ENCODE assay signal across 18 cellular contexts in genomic region chr1:6162773-6163172, GRCh38. TPM values are rescaled to one million over a fixed set of nuclear protein-coding genes. Genes with fewer than 3 reads are reported as not detected.
DNase-seq lines count a peak whose midpoint lies in the region; ATAC-seq and TF ChIP-seq lines count a peak whose summit lies in the region.
"Had no signal": no experiment of that assay in that cellular context is flagged by ENCODE, and none has a peak within 500 bp of the region (broad histone marks: within the 10 kb centered on the region; RNA-seq: fewer than 3 reads in every experiment).

No MANE protein-coding gene starts in this region.

- BruUV-seq in PC-3 (replicated peaks; lab: Mats Ljungman, UMichigan) (no TSS peak), OCI-LY7 (replicated peaks; lab: Mats Ljungman, UMichigan) (no TSS peak)

- DNase-seq in DMS 273 (lab: John Stamatoyannopoulos, UW; ENCODE audit: unreplicated experiment) (peak; percentile 76), DMS 273 treated with DMSO at 0.1 percent for 48 hours (lab: John Stamatoyannopoulos, UW) (no peak), PC-3 (no peak), iPS-NIHi11 (ENCODE audit: low spot score) (peak; percentile 79), NCI-H187 treated with DMSO at 0.1 percent for 48 hours (lab: John Stamatoyannopoulos, UW) (no peak), midbrain (lab: John Stamatoyannopoulos, UW) (no peak), OCI-LY7 (ENCODE audit: low spot score) (no peak)
- DNase-seq: activated CD4-positive, alpha-beta T cell treated with anti-CD3 and anti-CD28 coated beads, Interleukin-2, amount 10 ng/mL, durations not matched to agents 24 days and 14 days; aorta; effector memory CD4-positive, alpha-beta T cell; foreskin melanocyte; NCI-H1048; OCI-M1; stimulated activated CD4-positive, alpha-beta T cell treated with anti-CD3 and anti-CD28 coated beads, Interleukin-15, amount 100 ng/mL, for 24 hours; thyroid gland had no signal

- H3K9me3 ChIP-seq in HEK293 (ENCODE audit: control insufficient read depth, insufficient read depth, low read depth, low read length) (no peaks in the 10 kb centered on the region), PC-3 (ENCODE audit: low read length) (no peaks in the 10 kb centered on the region), OCI-LY7 (ENCODE audit: low read length) (no peaks in the 10 kb centered on the region)
- H3K9me3 ChIP-seq: thyroid gland had no signal

- POLR2A ChIA-PET in HEK293 (lab: Yijun Ruan, JAX) (no interaction called here), PC-3 (lab: Charles Lee; ENCODE audit: unreplicated experiment) (no interaction called here), OCI-LY7 (lab: Charles Lee) (no interaction called here)

- H3K27ac ChIP-seq in HEK293 (ENCODE audit: extremely low read depth, low read depth, low read length) (no peak overlapping the region), PC-3 (ENCODE audit: low read length) (no peak overlapping the region), OCI-LY7 (ENCODE audit: low read depth, low read length, poor library complexity, severe bottlenecking) (no peak overlapping the region)
- H3K27ac ChIP-seq: 22Rv1, thyroid gland had no signal

- intact Hi-C loops in PC-3 (cut with micrococcal nuclease) (no loop called here), OCI-LY7 (cut with micrococcal nuclease; ENCODE audit: unreplicated experiment) (no loop called here)

- CTCF ChIA-PET in HEK293 (lab: Yijun Ruan, JAX), result interaction anchor here (0.5 kb wide), 1 partner anchor 77 kb away, joined by 3 read pairs; no protein-coding TSS in a partner anchor
- CTCF ChIA-PET in PC-3 (lab: Charles Lee), result no interaction called here
- CTCF ChIA-PET in OCI-LY7 (lab: Charles Lee; ENCODE audit: unreplicated experiment), result no interaction called here

- H3K4me1 ChIP-seq in HEK293 (ENCODE audit: control insufficient read depth, insufficient read depth, low read length) (peaks cover 3% of the 10 kb centered on the region; the same call in 1 of the 2 replicates), PC-3 (ENCODE audit: insufficient read depth, low read length) (peaks cover 7% of the 10 kb centered on the region), OCI-LY7 (ENCODE audit: insufficient read depth, low read length, poor library complexity, severe bottlenecking) (no peaks in the 10 kb centered on the region)
- H3K4me1 ChIP-seq: thyroid gland had no signal

- peaks cover 6% of the 10 kb centered on the region for H3F3A ChIP-seq in PC-3 (ENCODE audit: low read length, unreplicated experiment)

- H3K4me3 ChIP-seq in HEK293 (ENCODE audit: low read depth, low read length) (no peak overlapping the region), PC-3 (ENCODE audit: low read length) (no peak overlapping the region), OCI-LY7 (ENCODE audit: low read depth, low read length, poor library complexity, severe bottlenecking) (no peak overlapping the region)
- H3K4me3 ChIP-seq: thyroid gland had no signal

- H3K9me2 ChIP-seq in PC-3 (replicated peaks; ENCODE audit: low read length) (no peaks in the 10 kb centered on the region), OCI-LY7 (ENCODE audit: insufficient read depth, low read length) (no peaks in the 10 kb centered on the region)

- no peak overlapping the region for H2AFZ ChIP-seq in PC-3 (ENCODE audit: low read length)
- no peak overlapping the region for H2AFZ ChIP-seq in OCI-LY7 (ENCODE audit: low read length)

- H3K4me2 ChIP-seq in PC-3 (ENCODE audit: low read length) (no peak overlapping the region), OCI-LY7 (ENCODE audit: low read length) (no peak overlapping the region)

- no peaks in the 10 kb centered on the region for H3K27me3 ChIP-seq in PC-3 (ENCODE audit: low read length)
- H3K27me3 ChIP-seq: thyroid gland had no signal

- H4K20me1 ChIP-seq in PC-3 (ENCODE audit: low read length), result no peaks in the 10 kb centered on the region
- no peaks in the 10 kb centered on the region for H4K20me1 ChIP-seq in OCI-LY7 (ENCODE audit: insufficient read depth, low read length)

- ATAC-seq in PC-3, result no peak

- TF ChIP-seq CTCF in HEK293 (tag by site-specific recombination; IDR thresholded peaks at IDR 0.05), result no peak
- peak; percentile 27; the same call in 1 of the 2 replicates for TF ChIP-seq CTCF in PC-3 (conservative IDR thresholded peaks at IDR 0.05; ENCODE audit: low read depth, low read length)
- TF ChIP-seq CTCF in OCI-LY7 (conservative IDR thresholded peaks at IDR 0.05; ENCODE audit: low read length), result no peak

- no peaks in the 10 kb centered on the region for H3K79me2 ChIP-seq in PC-3 (ENCODE audit: low read length)
- no peaks in the 10 kb centered on the region for H3K79me2 ChIP-seq in OCI-LY7 (ENCODE audit: insufficient read depth, low read depth, low read length)

- H3K36me3 ChIP-seq in HEK293 (ENCODE audit: control insufficient read depth in 2 of 2, insufficient read depth in 1 of 2, low read length in 2 of 2) (no peaks in the 10 kb centered on the region), PC-3 (ENCODE audit: low read depth, low read length) (no peaks in the 10 kb centered on the region), OCI-LY7 (ENCODE audit: insufficient read depth, low read length) (no peaks in the 10 kb centered on the region)
- H3K36me3 ChIP-seq: thyroid gland had no signal

- no peak overlapping the region for H3K9ac ChIP-seq in PC-3 (ENCODE audit: low read length)

TF ChIP-seq in HEK293, 187 proteins besides CTCF, POLR2A, EP300 and RAD21:
- TF ChIP-seq ZBTB17 (tag by site-specific recombination; IDR thresholded peaks at IDR 0.05) (no peak), GLIS1 (tag by site-specific recombination; IDR thresholded peaks at IDR 0.05) (peak; percentile 82)
TF ChIP-seq in HEK293: peak in this region for 1.

RNA-seq across cellular contexts. Expression of gene CHD5, which starts 17.3 kb away (rescaled TPM):
- total RNA-seq in PC-3 (2014; rRNA removed) (0.55 and 2.8 TPM in 2 replicates), OCI-LY7 (2022) (0.38 and 0.55 TPM in 2 replicates)
- 0.19 and 0.93 TPM in 2 replicates for total RNA-seq in OCI-LY7 (2014; rRNA removed; shearing (Covaris generic))
- total RNA-seq: HT1080 had no signal

RNA-seq across cellular contexts. Expression of gene RPL22, which starts 36.6 kb away (rescaled TPM):
- total RNA-seq in PC-3 (2014; rRNA removed) (283 and 297 TPM in 2 replicates), OCI-LY7 (2022) (589 and 605 TPM in 2 replicates)
- 249 and 330 TPM in 2 replicates for total RNA-seq in OCI-LY7 (2014; rRNA removed; shearing (Covaris generic))

RNA-seq across cellular contexts. Expression of gene RNF207, which starts 43.1 kb away (rescaled TPM):
- total RNA-seq in PC-3 (2014; rRNA removed) (95.4 and 128 TPM in 2 replicates), OCI-LY7 (2022) (not detected in 2 replicates)
- total RNA-seq in OCI-LY7 (2014; rRNA removed; shearing (Covaris generic)), result not detected in 2 replicates

Comparison
In these comparisons a context has a peak if more than half of its experiments do, and no peak if none do; other contexts are left out.
1. DNase-seq: peak in DMS 273 (single experiment) and iPS-NIHi11 (single experiment); none in DMS 273 treated with DMSO at 0.1 percent for 48 hours (single experiment), PC-3 (single experiment), NCI-H187 treated with DMSO at 0.1 percent for 48 hours (single experiment), midbrain (single experiment) and OCI-LY7 (single experiment).
2. RNA of gene RNF207, which starts 43.1 kb away (total RNA-seq): 95.4 to 128 TPM in PC-3; not detected in OCI-LY7; every median in the first group is over 10 times any median in the second.